Comparison of ENCODE assay signal across 11 cellular contexts in genomic region chr5:83864652-83865051, GRCh38.
"Had no signal": no experiment of that assay in that cellular context is flagged by ENCODE, and none has a peak within 500 bp of the region (broad histone marks: within the 10 kb centered on the region; RNA-seq: fewer than 3 reads in every experiment).

No MANE protein-coding gene starts in this region.

- H3K27me3 ChIP-seq: gastrocnemius medialis, hepatocyte, upper lobe of right lung had no signal

- ATAC-seq: gastrocnemius medialis, upper lobe of right lung had no signal

- H3K4me2 ChIP-seq: hepatocyte had no signal

- H3K4me3 ChIP-seq: gastrocnemius medialis, hepatocyte, upper lobe of right lung had no signal

- H3K36me3 ChIP-seq: gastrocnemius medialis, upper lobe of right lung had no signal

- H3K4me1 ChIP-seq: gastrocnemius medialis, upper lobe of right lung had no signal

- DNase-seq: activated CD4-positive, alpha-beta T cell treated with anti-CD3 and anti-CD28 coated beads for 1 hour; activated CD4-positive, alpha-beta T cell treated with anti-CD3 and anti-CD28 coated beads, Interleukin-2, amount 50 U/mL, for 48 hours; activated gamma-delta T cell; activated T-cell treated with anti-CD3 and anti-CD28 coated beads, Interleukin-2, amount 50 U/mL, for 48 hours; amygdala; cortex of kidney; effector CD8-positive, alpha-beta T cell; gastrocnemius medialis; stimulated activated CD4-positive, alpha-beta T cell treated with anti-CD3 and anti-CD28 coated beads, Interleukin-2, amount 100 ng/mL, for 48 hours; upper lobe of right lung had no signal

- H3K9me3 ChIP-seq: gastrocnemius medialis, upper lobe of right lung had no signal

- H3K27ac ChIP-seq: gastrocnemius medialis, hepatocyte, upper lobe of right lung had no signal
